Comparison of ENCODE assay signal across 26 cellular contexts in genomic region chr5:79526928-79527327, GRCh38.
"Had no signal": no experiment of that assay in that cellular context is flagged by ENCODE, and none has a peak within 500 bp of the region (broad histone marks: within the 10 kb centered on the region; RNA-seq: fewer than 3 reads in every experiment).

No MANE protein-coding gene starts in this region.

- H3K9me3 ChIP-seq: colonic mucosa had no signal

- H3K4me3 ChIP-seq: colonic mucosa, coronary artery, dorsolateral prefrontal cortex, esophagus muscularis mucosa, esophagus squamous epithelium, gastroesophageal sphincter, heart left ventricle, heart right ventricle had no signal

- H3K27ac ChIP-seq: colonic mucosa, coronary artery, dorsolateral prefrontal cortex, epithelial cell of prostate, esophagus muscularis mucosa, esophagus squamous epithelium, foreskin keratinocyte, gastroesophageal sphincter, heart left ventricle, heart right ventricle had no signal

- DNase-seq: colonic mucosa; cortex of kidney; dermis blood vessel endothelial cell; dorsolateral prefrontal cortex; effector CD4-positive, alpha-beta T cell; effector CD8-positive, alpha-beta T cell; effector memory CD4-positive, alpha-beta T cell; effector memory CD8-positive, alpha-beta T cell; endodermal cell; erythroblast; esophagus squamous epithelium; foreskin fibroblast; foreskin keratinocyte; foreskin melanocyte; glutamatergic neuron; head of caudate nucleus; heart left ventricle; heart right ventricle had no signal

- H3K4me1 ChIP-seq: colonic mucosa, esophagus muscularis mucosa, esophagus squamous epithelium, foreskin keratinocyte, gastroesophageal sphincter, heart left ventricle had no signal

- ATAC-seq: effector memory CD8-positive, alpha-beta T cell; esophagus mucosa; foreskin keratinocyte; gastroesophageal sphincter; heart left ventricle; heart right ventricle had no signal

- H3K36me3 ChIP-seq: colonic mucosa, esophagus muscularis mucosa, esophagus squamous epithelium, gastroesophageal sphincter, heart left ventricle, heart right ventricle had no signal

- H3K27me3 ChIP-seq: colonic mucosa, dorsolateral prefrontal cortex, esophagus muscularis mucosa, esophagus squamous epithelium, gastroesophageal sphincter, heart left ventricle, heart right ventricle had no signal

- FAIRE-seq: colon, endothelial cell of umbilical vein, frontal cortex had no signal
